Comparison of ENCODE assay signal across 12 cellular contexts in genomic region chr1:18324246-18324645, GRCh38.
A peak's percentile ranks its signal among the peaks of the same experiment; 100 is the strongest.
DNase-seq lines count a peak whose midpoint lies in the region; ATAC-seq and TF ChIP-seq lines count a peak whose summit lies in the region.
"Had no signal": no experiment of that assay in that cellular context is flagged by ENCODE, and none has a peak within 500 bp of the region (broad histone marks: within the 10 kb centered on the region; RNA-seq: fewer than 3 reads in every experiment).

No MANE protein-coding gene starts in this region.

- CTCF ChIA-PET in Calu3 (lab: Charles Lee): no interaction called here

- no peak for ATAC-seq in GM19455 (IDR thresholded peaks at IDR 0.05; ENCODE audit: unreplicated experiment)
- ATAC-seq in HG02885 (IDR thresholded peaks at IDR 0.05; ENCODE audit: poor library complexity, unreplicated experiment): no peak
- ATAC-seq: stimulated activated naive CD8-positive, alpha-beta T cell treated with anti-CD3 and anti-CD28 coated beads, Interleukin-15, Interleukin-2, amounts not matched to agents 100 U/mL and 50 U/mL, for 24 hours had no signal

- peak overlapping the region; percentile 57 for H3K27ac Mint-ChIP-seq in neural crest cell (ENCODE audit: unreplicated experiment)
- no peak overlapping the region for H3K27ac Mint-ChIP-seq in Calu3 (ENCODE audit: unreplicated experiment)
- H3K27ac Mint-ChIP-seq: activated T-helper 2 cell treated with anti-CD3 and anti-CD28 coated beads, Interferon-gamma antibody, Interleukin-2, Interleukin-4, amounts not matched to agents 10 μg/mL and 5 μg/mL and 100 μg/mL, durations not matched to agents 14 hours and 24 hours and 36 hours had no signal

- peak; percentile 61 for TF ChIP-seq CTCF in GM12864 (IDR thresholded peaks at IDR 0.05; ENCODE audit: low read depth, low read length, missing control alignments)
- TF ChIP-seq CTCF in astrocyte of the cerebellum (IDR thresholded peaks at IDR 0.05; ENCODE audit: low read depth, low read length, missing control alignments): peak; percentile 4
- peak; percentile 45 for TF ChIP-seq CTCF in neural crest cell (conservative IDR thresholded peaks at IDR 0.05)
- TF ChIP-seq CTCF in Calu3 (IDR thresholded peaks at IDR 0.05; ENCODE audit: unreplicated experiment): no peak

- H3K4me3 Mint-ChIP-seq in neural crest cell (no peak overlapping the region), Calu3 (ENCODE audit: low read depth, unreplicated experiment) (no peak overlapping the region)

- no peaks in the 10 kb centered on the region for H3K9me3 Mint-ChIP-seq in neural crest cell
- no peaks in the 10 kb centered on the region for H3K9me3 Mint-ChIP-seq in Calu3 (ENCODE audit: low read depth, unreplicated experiment)
- H3K9me3 Mint-ChIP-seq: activated T-helper 2 cell treated with anti-CD3 and anti-CD28 coated beads, Interferon-gamma antibody, Interleukin-2, Interleukin-4, amounts not matched to agents 10 μg/mL and 5 μg/mL and 100 μg/mL, durations not matched to agents 14 hours and 24 hours and 36 hours had no signal

- H3K4me3 ChIP-seq in GM12864 (ENCODE audit: low read depth, low read length) (no peak overlapping the region), astrocyte of the cerebellum (ENCODE audit: low read depth, low read length) (no peak overlapping the region)
- H3K4me3 ChIP-seq: ovary had no signal

- intact Hi-C loops in Calu3 (cut with micrococcal nuclease; ENCODE audit: unreplicated experiment): no loop called here

- H3K36me3 Mint-ChIP-seq in neural crest cell (ENCODE audit: low read depth): no peaks in the 10 kb centered on the region
- no peaks in the 10 kb centered on the region for H3K36me3 Mint-ChIP-seq in Calu3 (ENCODE audit: insufficient read depth, unreplicated experiment)

- no TSS peak for BruUV-seq in Calu3 (replicated peaks; lab: Mats Ljungman, UMichigan)

- DNase-seq in GM12864 (ENCODE audit: low read depth) (no peak), HT1080 (ENCODE audit: low read depth) (peak; percentile 8), astrocyte of the cerebellum (ENCODE audit: low read depth) (no peak), neural crest cell (ENCODE audit: low read depth, low spot score) (no peak), Calu3 (no peak)
- DNase-seq: C1 segment of cervical spinal cord; IMR-90; ovary; stimulated activated naive CD8-positive, alpha-beta T cell treated with anti-CD3 and anti-CD28 coated beads, Interleukin-15, Interleukin-2, amounts not matched to agents 100 U/mL and 50 U/mL, for 24 hours had no signal

- H3K27me3 Mint-ChIP-seq in neural crest cell (ENCODE audit: low read depth) (peaks cover 24% of the 10 kb centered on the region), Calu3 (ENCODE audit: unreplicated experiment) (peaks cover 27% of the 10 kb centered on the region)

- no peaks in the 10 kb centered on the region for H3K4me1 Mint-ChIP-seq in neural crest cell
- no peaks in the 10 kb centered on the region for H3K4me1 Mint-ChIP-seq in Calu3 (ENCODE audit: low read depth, unreplicated experiment)

- in situ Hi-C loops in astrocyte of the cerebellum (cut with HindIII; ENCODE audit: low sequenced_read_pairs): no loop called here
